Comparison of ENCODE assay signal across 1 cellular context in genomic region chr14:63893701-63894458, GRCh38.
TF ChIP-seq lines count a peak whose summit lies in the region.

No MANE protein-coding gene starts in this region.

TF ChIP-seq in endothelial cell of umbilical vein, 7 proteins besides CTCF, POLR2A, EP300 and RAD21:
- TF ChIP-seq MYC (IDR thresholded peaks at IDR 0.05; ENCODE audit: low read depth, low read length) (no peak), JUN (IDR thresholded peaks at IDR 0.05; ENCODE audit: borderline replicate concordance, insufficient read depth, insufficient read length, low read depth) (no peak), EZH2 (IDR thresholded peaks at IDR 0.05; ENCODE audit: borderline replicate concordance, low read depth, low read length, severe bottlenecking) (no peak), FOS (IDR thresholded peaks at IDR 0.05; ENCODE audit: borderline replicate concordance, insufficient read depth, low read length) (no peak), GATA2 (IDR thresholded peaks at IDR 0.05; ENCODE audit: insufficient read depth, insufficient read length, low read depth, low read length) (no peak), POLR2AphosphoS5 (IDR thresholded peaks at IDR 0.05; ENCODE audit: insufficient read depth, low read depth, low read length) (no peak), MAX (IDR thresholded peaks at IDR 0.05; ENCODE audit: insufficient read depth, insufficient read length) (no peak)
